In the genomic region with DNA sequence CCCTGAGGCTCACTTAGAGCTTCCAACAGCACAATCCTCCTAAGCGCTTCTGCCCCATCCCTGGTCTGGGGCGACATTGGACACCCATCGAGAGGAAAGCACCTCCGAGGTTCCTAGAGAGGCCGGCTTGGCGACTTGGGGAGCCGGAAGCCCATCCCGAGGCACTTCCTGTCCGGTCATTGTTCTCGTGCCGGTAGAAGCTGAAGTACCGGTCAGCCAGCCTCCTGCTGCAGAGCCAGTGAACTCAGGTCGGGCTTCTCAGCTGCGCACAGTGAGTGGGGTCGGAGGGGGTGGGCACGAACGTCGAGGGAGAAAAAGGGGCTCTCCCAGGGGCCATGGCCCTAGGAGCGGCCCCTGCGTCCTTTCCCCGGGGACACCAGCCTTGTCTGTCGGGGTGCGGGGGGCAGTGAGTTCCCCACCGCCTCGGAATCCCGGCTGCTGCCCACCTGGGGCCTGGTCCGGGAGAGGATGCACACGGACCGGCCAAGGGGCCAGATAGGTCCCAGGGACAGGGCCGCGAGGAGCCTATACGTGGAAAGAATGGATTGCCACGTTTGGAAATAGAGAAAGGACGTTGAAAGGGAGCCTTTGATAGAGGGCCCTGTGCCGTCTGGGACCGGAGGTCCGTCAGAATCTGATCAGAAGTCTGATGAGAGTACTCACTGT, we compare ENCODE assay signal across 8 cellular contexts. TPM values are rescaled to one million over a fixed set of nuclear protein-coding genes. Genes with fewer than 3 reads are reported as not detected.
DNase-seq lines count a peak whose midpoint lies in the region; ATAC-seq and TF ChIP-seq lines count a peak whose summit lies in the region.

A gene (plus strand): TSS at position 169 of the 666 bp plus-strand sequence. CDS start 2,336 bp downstream, outside the sequence.

- no peak for TF ChIP-seq CTCF in Calu3 (IDR thresholded peaks at IDR 0.05; ENCODE audit: unreplicated experiment)

- BruUV-seq in Calu3 (replicated peaks; lab: Mats Ljungman, UMichigan) = TSS peak; percentile 52

- peak within 1 kb of the TSS; percentile 50 for H3K4me3 ChIP-seq in naive thymus-derived CD4-positive, alpha-beta T cell (ENCODE audit: low read length)

- peaks cover 3% of the 10 kb centered on the region for H3K9me3 Mint-ChIP-seq in Calu3 (ENCODE audit: low read depth, unreplicated experiment)
- H3K9me3 Mint-ChIP-seq in activated T-cell treated with anti-CD3 and anti-CD28 coated beads, Interleukin-2, amount 50 U/mL, for 24 hours = peaks cover 52% of the 10 kb centered on the region
- peaks cover 8 to 86% (median 41%) of the 10 kb centered on the region in 11 donors for H3K9me3 Mint-ChIP-seq in naive thymus-derived CD4-positive, alpha-beta T cell

- peak; percentile 93 for ATAC-seq in GM19324 (IDR thresholded peaks at IDR 0.05; ENCODE audit: low FRiP score, unreplicated experiment)
- peak; percentile 95 for ATAC-seq in HG03439 (IDR thresholded peaks at IDR 0.05; ENCODE audit: unreplicated experiment)
- peak; percentile 60 for ATAC-seq in naive thymus-derived CD4-positive, alpha-beta T cell

- no peaks in the 10 kb centered on the region for H3K36me3 ChIP-seq in naive thymus-derived CD4-positive, alpha-beta T cell (ENCODE audit: control insufficient read depth in 2 of 3, insufficient read depth in 3 of 3, low read length in 3 of 3)

- H3K27ac ChIP-seq in naive thymus-derived CD4-positive, alpha-beta T cell (ENCODE audit: low read depth, low read length) = no peak within 1 kb of the TSS
- H3K27ac ChIP-seq in substantia nigra (ENCODE audit: low read depth, low read length, poor library complexity, severe bottlenecking) = peak within 1 kb of the TSS; percentile 74

- intact Hi-C loops in Calu3 (cut with micrococcal nuclease; ENCODE audit: unreplicated experiment) = loop anchor here (2.0 to 5.0 kb wide), 2 partner anchors 24 to 136 kb away; a partner anchor contains a TSS
- intact Hi-C loops in naive thymus-derived CD4-positive, alpha-beta T cell (cut with micrococcal nuclease) = no loop called here

- H3K27me3 Mint-ChIP-seq in Calu3 (ENCODE audit: unreplicated experiment) = no peaks in the 10 kb centered on the region
- H3K27me3 Mint-ChIP-seq in activated T-cell treated with anti-CD3 and anti-CD28 coated beads, Interleukin-2, amount 50 U/mL, for 24 hours = no peaks in the 10 kb centered on the region
- H3K27me3 Mint-ChIP-seq in naive thymus-derived CD4-positive, alpha-beta T cell = peaks cover 0 to 19% (median 0%) of the 10 kb centered on the region in 5 donors

- H3K27ac Mint-ChIP-seq in Calu3 (ENCODE audit: unreplicated experiment) = peak within 1 kb of the TSS; percentile 79
- H3K27ac Mint-ChIP-seq in activated T-cell treated with anti-CD3 and anti-CD28 coated beads, Interleukin-2, amount 50 U/mL, for 24 hours = peak within 1 kb of the TSS; percentile 81
- peak within 1 kb of the TSS in 6 of 9 donors; percentile 7 to 69 (median 47) for H3K27ac Mint-ChIP-seq in naive thymus-derived CD4-positive, alpha-beta T cell

- no peaks in the 10 kb centered on the region for H3K4me1 Mint-ChIP-seq in Calu3 (ENCODE audit: low read depth, unreplicated experiment)
- H3K4me1 Mint-ChIP-seq in activated T-cell treated with anti-CD3 and anti-CD28 coated beads, Interleukin-2, amount 50 U/mL, for 24 hours (ENCODE audit: low read depth) = peaks cover 17% of the 10 kb centered on the region
- H3K4me1 Mint-ChIP-seq in naive thymus-derived CD4-positive, alpha-beta T cell = peaks cover 9 to 27% (median 19%) of the 10 kb centered on the region in 7 donors

- CTCF ChIA-PET in Calu3 (lab: Charles Lee) = interaction anchor here (0.6 kb wide), 2 partner anchors 172 to 326 kb away, joined by 3 read pairs; no protein-coding TSS in a partner anchor
- CTCF ChIA-PET in naive thymus-derived CD4-positive, alpha-beta T cell (lab: Charles Lee) = no interaction called here

- H3K4me3 Mint-ChIP-seq in Calu3 (ENCODE audit: low read depth, unreplicated experiment) = peak within 1 kb of the TSS; percentile 87
- H3K4me3 Mint-ChIP-seq in activated T-cell treated with anti-CD3 and anti-CD28 coated beads, Interleukin-2, amount 50 U/mL, for 24 hours = peak within 1 kb of the TSS; percentile 85
- H3K4me3 Mint-ChIP-seq in naive thymus-derived CD4-positive, alpha-beta T cell = peak within 1 kb of the TSS; percentile 68 to 84 (median 80)

- H3K9me3 ChIP-seq in naive thymus-derived CD4-positive, alpha-beta T cell (ENCODE audit: control insufficient read depth in 2 of 3, low read length in 3 of 3) = peaks cover 0 to 25% (median 1%) of the 10 kb centered on the region in 3 experiments

- no peaks in the 10 kb centered on the region for H3K27me3 ChIP-seq in naive thymus-derived CD4-positive, alpha-beta T cell (ENCODE audit: control insufficient read depth in 2 of 2, insufficient read depth in 2 of 2, low read length in 2 of 2)

- peak; percentile 86 for DNase-seq in Calu3
- DNase-seq in NCI-H526 treated with DMSO at 0.1 percent for 48 hours (lab: John Stamatoyannopoulos, UW) = peak; percentile 75
- peak; percentile 61 for DNase-seq in activated T-cell treated with anti-CD3 and anti-CD28 coated beads, Interleukin-2, amount 50 U/mL, for 24 hours
- peak; percentile 81 for DNase-seq in fibroblast of the conjunctiva (ENCODE audit: low read depth)
- peak in 1 of 9 donors; percentile 37 for DNase-seq in naive thymus-derived CD4-positive, alpha-beta T cell
- DNase-seq in substantia nigra (lab: John Stamatoyannopoulos, UW) = peak in 48 of 49 donors; percentile 27 to 86 (median 70)

- POLR2A ChIA-PET in naive thymus-derived CD4-positive, alpha-beta T cell (lab: Charles Lee) = interaction anchor here (0.8 kb wide), 1 partner anchor 225 kb away, joined by 4 read pairs; no protein-coding TSS in a partner anchor

- H3K4me1 ChIP-seq in naive thymus-derived CD4-positive, alpha-beta T cell (ENCODE audit: control insufficient read depth in 2 of 2, insufficient read depth in 2 of 2, low read length in 2 of 2) = no peaks in the 10 kb centered on the region

- H3K36me3 Mint-ChIP-seq in Calu3 (ENCODE audit: insufficient read depth, unreplicated experiment) = peaks cover 22% of the 10 kb centered on the region
- H3K36me3 Mint-ChIP-seq in activated T-cell treated with anti-CD3 and anti-CD28 coated beads, Interleukin-2, amount 50 U/mL, for 24 hours (ENCODE audit: low read depth) = peaks cover 81% of the 10 kb centered on the region
- peaks cover 22 to 57% (median 43%) of the 10 kb centered on the region in 5 donors for H3K36me3 Mint-ChIP-seq in naive thymus-derived CD4-positive, alpha-beta T cell

RNA-seq across cellular contexts. Expression of the gene that starts here (rescaled TPM):
- 11.3 and 11.8 TPM in 2 replicates for total RNA-seq in Calu3 (2022)
- 1 to 10 TPM; 1.3 to 3.2 (median 2.0) TPM for total RNA-seq in naive thymus-derived CD4-positive, alpha-beta T cell
- 1 to 10 TPM in 1 of 2 donors, under 1 TPM in 1; 0.14 to 1.1 TPM for polyA plus RNA-seq in naive thymus-derived CD4-positive, alpha-beta T cell
